ENCODE assay signal across 32 cellular contexts in genomic region chr20:1312308-1312707, GRCh38.
"Had no signal": no experiment of that assay in that cellular context is flagged by ENCODE, and none has a peak within 500 bp of the region (broad histone marks: within the 10 kb centered on the region; RNA-seq: fewer than 3 reads in every experiment).

No MANE protein-coding gene starts in this region.

- H3K4me1 Mint-ChIP-seq: activated T-helper 17 cell treated with anti-CD3 and anti-CD28 coated beads, Interleukin-2, amount 50 U/mL, for 72 hours had no signal

- H3K4me3 ChIP-seq: MG63, Peyer's patch, SJSA1 had no signal

- H3K27me3 Mint-ChIP-seq: activated CD4-positive, alpha-beta T cell treated with anti-CD3 and anti-CD28 coated beads for 36 hours; activated naive CD8-positive, alpha-beta T cell treated with anti-CD3 and anti-CD28 coated beads for 36 hours; activated T-helper 17 cell treated with anti-CD3 and anti-CD28 coated beads, Interleukin-2, amount 50 U/mL, for 72 hours; central memory CD8-positive, alpha-beta T cell had no signal

- H3K27ac Mint-ChIP-seq: activated CD4-positive, alpha-beta T cell treated with anti-CD3 and anti-CD28 coated beads for 36 hours; activated CD8-positive, alpha-beta T cell treated with anti-CD3 and anti-CD28 coated beads for 36 hours; activated naive CD8-positive, alpha-beta T cell treated with anti-CD3 and anti-CD28 coated beads for 36 hours; activated T-cell treated with anti-CD3 and anti-CD28 coated beads, Interleukin-2, amount 50 U/mL, for 72 hours; activated T-helper 17 cell treated with anti-CD3 and anti-CD28 coated beads, Interleukin-2, amount 50 U/mL, for 72 hours; T-helper 1 cell treated with Interleukin-12 subunit alpha and Interleukin-12 subunit beta and Interleukin-4 antibody, amounts not matched to agents 30 μg/mL and 1 μg/mL, for 36 hours; T-helper 2 cell treated with Interferon-gamma antibody and Interleukin-4, amounts not matched to agents 5 μg/mL and 100 μg/mL, for 36 hours had no signal

- H3K36me3 ChIP-seq: brain microvascular endothelial cell, MG63, SJSA1 had no signal

- H3K9me2 ChIP-seq: SK-N-SH had no signal

- H3K4me3 Mint-ChIP-seq: activated CD4-positive, alpha-beta T cell treated with anti-CD3 and anti-CD28 coated beads for 36 hours; activated CD8-positive, alpha-beta T cell treated with anti-CD3 and anti-CD28 coated beads for 36 hours; activated naive CD8-positive, alpha-beta T cell treated with anti-CD3 and anti-CD28 coated beads for 36 hours; activated T-cell treated with anti-CD3 and anti-CD28 coated beads, Interleukin-2, amount 50 U/mL, for 72 hours; activated T-helper 17 cell treated with anti-CD3 and anti-CD28 coated beads, Interleukin-2, amount 50 U/mL, for 72 hours; central memory CD8-positive, alpha-beta T cell; T-helper 1 cell treated with Interleukin-12 subunit alpha and Interleukin-12 subunit beta and Interleukin-4 antibody, amounts not matched to agents 30 μg/mL and 1 μg/mL, for 36 hours; T-helper 2 cell treated with Interferon-gamma antibody and Interleukin-4, amounts not matched to agents 5 μg/mL and 100 μg/mL, for 36 hours had no signal

- H3K36me3 Mint-ChIP-seq: activated naive CD8-positive, alpha-beta T cell treated with anti-CD3 and anti-CD28 coated beads for 36 hours had no signal

- H3K27me3 ChIP-seq: brain microvascular endothelial cell, MG63, Peyer's patch, SJSA1 had no signal

- H3K4me2 ChIP-seq: SK-N-SH had no signal

- ATAC-seq: activated CD4-positive, CD25-positive, alpha-beta regulatory T cell treated with anti-CD3 and anti-CD28 coated beads, Interleukin-2, amount 50 U/mL, for 24 hours; activated CD8-positive, alpha-beta T cell treated with anti-CD3 and anti-CD28 coated beads for 36 hours; PC-3 had no signal

- H3K27ac ChIP-seq: brain microvascular endothelial cell, Peyer's patch, SJSA1 had no signal

- H3K9me3 ChIP-seq: MG63, Peyer's patch, SK-N-SH had no signal

- H3K9me3 Mint-ChIP-seq: activated CD8-positive, alpha-beta T cell treated with anti-CD3 and anti-CD28 coated beads for 36 hours; activated naive CD8-positive, alpha-beta T cell treated with anti-CD3 and anti-CD28 coated beads for 36 hours; activated T-cell treated with anti-CD3 and anti-CD28 coated beads, Interleukin-2, amount 50 U/mL, for 72 hours; activated T-helper 17 cell treated with anti-CD3 and anti-CD28 coated beads, Interleukin-2, amount 50 U/mL, for 72 hours; central memory CD8-positive, alpha-beta T cell; T-helper 1 cell treated with Interleukin-12 subunit alpha and Interleukin-12 subunit beta and Interleukin-4 antibody, amounts not matched to agents 30 μg/mL and 1 μg/mL, for 36 hours; T-helper 2 cell treated with Interferon-gamma antibody and Interleukin-4, amounts not matched to agents 5 μg/mL and 100 μg/mL, for 36 hours had no signal

- DNase-seq: activated CD4-positive, alpha-beta T cell treated with anti-CD3 and anti-CD28 coated beads for 36 hours; activated CD8-positive, alpha-beta T cell treated with anti-CD3 and anti-CD28 coated beads for 36 hours; activated effector memory CD4-positive, alpha-beta T cell treated with anti-CD3 and anti-CD28 coated beads, Interleukin-2, amount 50 U/mL, for 16 hours; activated naive CD4-positive, alpha-beta T cell; activated naive CD4-positive, alpha-beta T cell treated with anti-CD3 and anti-CD28 coated beads, Interleukin-2, amount 50 U/mL, for 16 hours; activated naive CD8-positive, alpha-beta T cell treated with anti-CD3 and anti-CD28 coated beads for 36 hours; activated T-cell treated with anti-CD3 and anti-CD28 coated beads, Interleukin-2, amount 50 U/mL, for 1 hour; activated T-cell treated with anti-CD3 and anti-CD28 coated beads, Interleukin-2, amount 50 U/mL, for 72 hours; amniotic stem cell; brain microvascular endothelial cell; Kasumi-1; KG1; MG63; NCI-H1048; NCI-H1105 treated with DMSO at 0.1 percent for 48 hours; NCI-H1436; NCI-H1694; NCI-H2029; NCI-H345; NCI-H524 treated with DMSO at 0.1 percent for 48 hours; NK-92 treated with Interleukin-12 subunit alpha and Interleukin-12 subunit beta, amount 100 ng/mL, for 24 hours; PC-3; RPMI8226; SHP77 treated with DMSO at 0.1 percent for 48 hours; SK-N-SH had no signal
